ENCODE assay signal across 2 cellular contexts in the genomic region with DNA sequence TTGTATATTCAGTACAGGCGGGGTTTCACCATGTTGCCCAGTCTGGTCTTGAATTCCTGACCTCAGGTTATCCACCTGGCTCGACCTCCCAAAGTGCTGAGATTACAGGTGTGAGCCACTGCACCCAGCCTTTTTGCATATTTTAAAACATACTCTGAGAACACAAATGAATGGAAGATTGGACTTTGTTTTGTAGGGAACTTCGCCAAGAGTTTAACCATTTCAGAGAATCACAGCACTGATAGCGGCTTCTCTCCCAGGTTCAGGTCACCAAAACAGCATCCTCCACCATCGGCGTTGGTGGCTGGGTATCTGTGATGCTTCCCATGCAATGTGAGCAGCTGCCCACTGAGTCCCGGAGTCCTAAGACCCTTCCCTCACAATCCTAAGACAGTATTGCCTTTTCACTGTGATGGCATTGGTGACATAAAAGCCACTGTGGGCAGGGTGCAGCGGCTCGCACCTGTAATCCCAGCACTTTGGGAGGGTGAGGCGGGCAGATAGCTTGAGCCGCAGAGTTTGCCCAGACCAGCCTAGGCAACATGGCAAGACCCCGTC.
A peak's percentile ranks its signal among the peaks of the same experiment; 100 is the strongest.
TF ChIP-seq lines count a peak whose summit lies in the region.

No MANE protein-coding gene starts in this region.

TF ChIP-seq in K562, 482 proteins besides CTCF, POLR2A, EP300 and RAD21:
- TF ChIP-seq SPI1 (IDR thresholded peaks at IDR 0.05; ENCODE audit: borderline replicate concordance, low read depth, low read length): no peak
- TF ChIP-seq, protein P1, sequence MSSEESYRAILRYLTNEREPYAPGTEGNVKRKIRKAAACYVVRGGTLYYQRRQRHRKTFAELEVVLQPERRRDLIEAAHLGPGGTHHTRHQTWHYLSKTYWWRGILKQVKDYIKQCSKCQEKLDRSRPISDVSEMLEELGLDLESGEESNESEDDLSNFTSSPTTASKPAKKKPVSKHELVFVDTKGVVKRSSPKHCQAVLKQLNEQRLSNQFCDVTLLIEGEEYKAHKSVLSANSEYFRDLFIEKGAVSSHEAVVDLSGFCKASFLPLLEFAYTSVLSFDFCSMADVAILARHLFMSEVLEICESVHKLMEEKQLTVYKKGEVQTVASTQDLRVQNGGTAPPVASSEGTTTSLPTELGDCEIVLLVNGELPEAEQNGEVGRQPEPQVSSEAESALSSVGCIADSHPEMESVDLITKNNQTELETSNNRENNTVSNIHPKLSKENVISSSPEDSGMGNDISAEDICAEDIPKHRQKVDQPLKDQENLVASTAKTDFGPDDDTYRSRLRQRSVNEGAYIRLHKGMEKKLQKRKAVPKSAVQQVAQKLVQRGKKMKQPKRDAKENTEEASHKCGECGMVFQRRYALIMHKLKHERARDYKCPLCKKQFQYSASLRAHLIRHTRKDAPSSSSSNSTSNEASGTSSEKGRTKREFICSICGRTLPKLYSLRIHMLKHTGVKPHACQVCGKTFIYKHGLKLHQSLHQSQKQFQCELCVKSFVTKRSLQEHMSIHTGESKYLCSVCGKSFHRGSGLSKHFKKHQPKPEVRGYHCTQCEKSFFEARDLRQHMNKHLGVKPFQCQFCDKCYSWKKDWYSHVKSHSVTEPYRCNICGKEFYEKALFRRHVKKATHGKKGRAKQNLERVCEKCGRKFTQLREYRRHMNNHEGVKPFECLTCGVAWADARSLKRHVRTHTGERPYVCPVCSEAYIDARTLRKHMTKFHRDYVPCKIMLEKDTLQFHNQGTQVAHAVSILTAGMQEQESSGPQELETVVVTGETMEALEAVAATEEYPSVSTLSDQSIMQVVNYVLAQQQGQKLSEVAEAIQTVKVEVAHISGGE (CRISPR knock-in tag; IDR thresholded peaks at IDR 0.05): 0 out of 6 replicates have a peak, but pooled peaks of 1 of the 3 experiments have one; percentile 8
- TF ChIP-seq E2F3 (CRISPR knock-in tag; IDR thresholded peaks at IDR 0.05): no peak
- TF ChIP-seq KDM1A (IDR thresholded peaks at IDR 0.05): 0 out of 4 replicates have a peak, but pooled peaks of 1 of the 2 experiments have one; percentile 1
- TF ChIP-seq, protein P2, sequence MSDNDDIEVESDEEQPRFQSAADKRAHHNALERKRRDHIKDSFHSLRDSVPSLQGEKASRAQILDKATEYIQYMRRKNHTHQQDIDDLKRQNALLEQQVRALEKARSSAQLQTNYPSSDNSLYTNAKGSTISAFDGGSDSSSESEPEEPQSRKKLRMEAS (CRISPR knock-in tag; IDR thresholded peaks at IDR 0.05): 0 out of 2 replicates have a peak, but pooled peaks have one; percentile 27

TF ChIP-seq in HepG2, 621 proteins besides CTCF, POLR2A, EP300 and RAD21:
- TF ChIP-seq ZNF383 (CRISPR knock-in tag; IDR thresholded peaks at IDR 0.05; ENCODE audit: borderline replicate concordance) (no peak), HNF4A (CRISPR knock-in tag; IDR thresholded peaks at IDR 0.05) (peak; percentile 36), ZBTB1 (CRISPR knock-in tag; IDR thresholded peaks at IDR 0.05; ENCODE audit: borderline replicate concordance) (no peak), ZNF652 (CRISPR knock-in tag; IDR thresholded peaks at IDR 0.05; ENCODE audit: borderline replicate concordance, low read depth) (peak; percentile 89), BRD4 (CRISPR knock-in tag; IDR thresholded peaks at IDR 0.05) (no peak), SALL1 (CRISPR knock-in tag; IDR thresholded peaks at IDR 0.05) (no peak)
- TF ChIP-seq, protein P3, sequence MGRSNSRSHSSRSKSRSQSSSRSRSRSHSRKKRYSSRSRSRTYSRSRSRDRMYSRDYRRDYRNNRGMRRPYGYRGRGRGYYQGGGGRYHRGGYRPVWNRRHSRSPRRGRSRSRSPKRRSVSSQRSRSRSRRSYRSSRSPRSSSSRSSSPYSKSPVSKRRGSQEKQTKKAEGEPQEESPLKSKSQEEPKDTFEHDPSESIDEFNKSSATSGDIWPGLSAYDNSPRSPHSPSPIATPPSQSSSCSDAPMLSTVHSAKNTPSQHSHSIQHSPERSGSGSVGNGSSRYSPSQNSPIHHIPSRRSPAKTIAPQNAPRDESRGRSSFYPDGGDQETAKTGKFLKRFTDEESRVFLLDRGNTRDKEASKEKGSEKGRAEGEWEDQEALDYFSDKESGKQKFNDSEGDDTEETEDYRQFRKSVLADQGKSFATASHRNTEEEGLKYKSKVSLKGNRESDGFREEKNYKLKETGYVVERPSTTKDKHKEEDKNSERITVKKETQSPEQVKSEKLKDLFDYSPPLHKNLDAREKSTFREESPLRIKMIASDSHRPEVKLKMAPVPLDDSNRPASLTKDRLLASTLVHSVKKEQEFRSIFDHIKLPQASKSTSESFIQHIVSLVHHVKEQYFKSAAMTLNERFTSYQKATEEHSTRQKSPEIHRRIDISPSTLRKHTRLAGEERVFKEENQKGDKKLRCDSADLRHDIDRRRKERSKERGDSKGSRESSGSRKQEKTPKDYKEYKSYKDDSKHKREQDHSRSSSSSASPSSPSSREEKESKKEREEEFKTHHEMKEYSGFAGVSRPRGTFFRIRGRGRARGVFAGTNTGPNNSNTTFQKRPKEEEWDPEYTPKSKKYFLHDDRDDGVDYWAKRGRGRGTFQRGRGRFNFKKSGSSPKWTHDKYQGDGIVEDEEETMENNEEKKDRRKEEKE (IDR thresholded peaks at IDR 0.05): no peak
- TF ChIP-seq, protein P4, sequence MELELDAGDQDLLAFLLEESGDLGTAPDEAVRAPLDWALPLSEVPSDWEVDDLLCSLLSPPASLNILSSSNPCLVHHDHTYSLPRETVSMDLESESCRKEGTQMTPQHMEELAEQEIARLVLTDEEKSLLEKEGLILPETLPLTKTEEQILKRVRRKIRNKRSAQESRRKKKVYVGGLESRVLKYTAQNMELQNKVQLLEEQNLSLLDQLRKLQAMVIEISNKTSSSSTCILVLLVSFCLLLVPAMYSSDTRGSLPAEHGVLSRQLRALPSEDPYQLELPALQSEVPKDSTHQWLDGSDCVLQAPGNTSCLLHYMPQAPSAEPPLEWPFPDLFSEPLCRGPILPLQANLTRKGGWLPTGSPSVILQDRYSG (CRISPR knock-in tag; IDR thresholded peaks at IDR 0.05): no peak
- TF ChIP-seq, protein P5, sequence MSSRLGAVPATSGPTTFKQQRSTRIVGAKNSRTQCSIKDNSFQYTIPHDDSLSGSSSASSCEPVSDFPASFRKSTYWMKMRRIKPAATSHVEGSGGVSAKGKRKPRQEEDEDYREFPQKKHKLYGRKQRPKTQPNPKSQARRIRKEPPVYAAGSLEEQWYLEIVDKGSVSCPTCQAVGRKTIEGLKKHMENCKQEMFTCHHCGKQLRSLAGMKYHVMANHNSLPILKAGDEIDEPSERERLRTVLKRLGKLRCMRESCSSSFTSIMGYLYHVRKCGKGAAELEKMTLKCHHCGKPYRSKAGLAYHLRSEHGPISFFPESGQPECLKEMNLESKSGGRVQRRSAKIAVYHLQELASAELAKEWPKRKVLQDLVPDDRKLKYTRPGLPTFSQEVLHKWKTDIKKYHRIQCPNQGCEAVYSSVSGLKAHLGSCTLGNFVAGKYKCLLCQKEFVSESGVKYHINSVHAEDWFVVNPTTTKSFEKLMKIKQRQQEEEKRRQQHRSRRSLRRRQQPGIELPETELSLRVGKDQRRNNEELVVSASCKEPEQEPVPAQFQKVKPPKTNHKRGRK (CRISPR knock-in tag; IDR thresholded peaks at IDR 0.05): no peak
TF ChIP-seq in HepG2: peak in this region for 2.
